Comparison of ENCODE assay signal across 10 cellular contexts in the genomic region with DNA sequence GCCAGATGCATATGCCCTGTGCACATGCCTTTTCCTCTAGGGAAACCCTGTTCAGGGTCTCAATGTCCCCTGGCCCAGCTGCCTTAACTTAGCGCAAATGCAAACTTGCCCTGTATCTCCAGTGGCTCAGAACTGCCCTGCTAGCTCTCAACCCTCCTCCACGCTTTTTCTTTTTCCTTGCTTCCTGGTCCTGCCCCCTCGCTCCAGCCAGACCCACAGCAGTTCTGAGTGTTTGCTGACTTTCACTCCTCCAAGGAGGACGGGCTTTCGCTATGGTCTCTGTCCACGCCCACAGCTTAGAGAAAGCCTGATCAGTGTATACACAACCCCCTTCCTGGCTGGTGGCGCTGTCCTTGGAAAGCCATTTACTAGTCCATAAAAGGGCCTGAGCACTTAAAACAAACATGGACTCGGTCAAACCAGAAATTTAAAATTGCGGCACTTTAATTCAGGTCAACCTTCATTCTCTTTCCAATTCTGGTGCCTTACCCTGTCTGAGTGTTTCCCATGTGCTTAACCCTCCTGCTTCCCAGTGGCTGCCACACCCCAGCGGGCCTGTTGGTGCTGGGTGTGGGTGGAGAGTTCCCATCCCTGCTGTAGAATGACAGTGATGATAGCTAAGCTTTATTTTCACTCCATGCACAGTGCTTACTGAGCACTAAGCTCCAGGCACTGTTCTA. TPM values are rescaled to one million over a fixed set of nuclear protein-coding genes. Genes with fewer than 3 reads are reported as not detected.
DNase-seq lines count a peak whose midpoint lies in the region; ATAC-seq and TF ChIP-seq lines count a peak whose summit lies in the region.
"Had no signal": no experiment of that assay in that cellular context is flagged by ENCODE, and none has a peak within 500 bp of the region (broad histone marks: within the 10 kb centered on the region; RNA-seq: fewer than 3 reads in every experiment).

No MANE protein-coding gene starts in this region.

- peak overlapping the region in 1 of 2 donors; percentile 44 for H3K4me3 ChIP-seq in ascending aorta
- peak overlapping the region in 2 of 8 donors; percentile 5 to 10 for H3K4me3 ChIP-seq in spleen

- H3K27ac Mint-ChIP-seq in activated naive CD4-positive, alpha-beta T cell treated with anti-CD3 and anti-CD28 coated beads for 36 hours = no peak overlapping the region
- H3K27ac Mint-ChIP-seq: activated naive CD4-positive, alpha-beta T cell treated with anti-CD3 and anti-CD28 coated beads, Interleukin-2, amount 10 ng/mL, durations not matched to agents 7 days and 5 days had no signal

- peak; percentile 41 for DNase-seq in HEK293T (ENCODE audit: extremely low spot score)
- peak in 1 of 2 donors; percentile 84 for DNase-seq in ascending aorta (ENCODE audit: low spot score in 2 of 2)
- DNase-seq in iPS-NIHi7 (ENCODE audit: extremely low spot score) = peak; percentile 51
- no peak for DNase-seq in spleen
- no peak for DNase-seq in NCI-H1436 treated with DMSO at 0.1 percent for 48 hours (lab: John Stamatoyannopoulos, UW)
- DNase-seq in activated naive CD4-positive, alpha-beta T cell treated with anti-CD3 and anti-CD28 coated beads for 36 hours = no peak
- DNase-seq: activated naive CD4-positive, alpha-beta T cell treated with anti-CD3 and anti-CD28 coated beads, Interleukin-2, amount 10 ng/mL, durations not matched to agents 7 days and 5 days; NCI-H1105 treated with DMSO at 0.1 percent for 48 hours had no signal

- 56 to 75% (median 66%) methylated on average over 10 of the region's 10 CpGs for WGBS in spleen, 5 donors

- H3K4me1 Mint-ChIP-seq in activated naive CD4-positive, alpha-beta T cell treated with anti-CD3 and anti-CD28 coated beads for 36 hours (ENCODE audit: low read depth) = no peaks in the 10 kb centered on the region

- TF ChIP-seq POLR2A in spleen (IDR thresholded peaks at IDR 0.05) = no peak

- TF ChIP-seq CTCF in ascending aorta (IDR thresholded peaks at IDR 0.05) (no peak), spleen (IDR thresholded peaks at IDR 0.05 in 8 of 11, conservative IDR thresholded peaks at IDR 0.05 in 3 of 11) (no peak)

- no peaks in the 10 kb centered on the region for H3K36me3 Mint-ChIP-seq in activated naive CD4-positive, alpha-beta T cell treated with anti-CD3 and anti-CD28 coated beads for 36 hours (ENCODE audit: low read depth)
- H3K36me3 Mint-ChIP-seq: activated naive CD4-positive, alpha-beta T cell treated with anti-CD3 and anti-CD28 coated beads, Interleukin-2, amount 10 ng/mL, durations not matched to agents 7 days and 5 days had no signal

- H3K9me3 Mint-ChIP-seq in activated naive CD4-positive, alpha-beta T cell treated with anti-CD3 and anti-CD28 coated beads for 36 hours = no peaks in the 10 kb centered on the region
- H3K9me3 Mint-ChIP-seq: activated naive CD4-positive, alpha-beta T cell treated with anti-CD3 and anti-CD28 coated beads, Interleukin-2, amount 10 ng/mL, durations not matched to agents 7 days and 5 days had no signal

- intact Hi-C loops in ascending aorta (cut with DNase I) (no loop called here), spleen (cut with DNase I; ENCODE audit: low total_unique reads) (loop anchor here (10.0 kb wide), 1 partner anchor 128 kb away; no protein-coding TSS in a partner anchor)
- intact Hi-C loops in activated naive CD4-positive, alpha-beta T cell treated with anti-CD3 and anti-CD28 coated beads for 36 hours (cut with micrococcal nuclease) = no loop called here

- ATAC-seq in GM21723 (IDR thresholded peaks at IDR 0.05; ENCODE audit: unreplicated experiment) (no peak), GM18517 (IDR thresholded peaks at IDR 0.05; ENCODE audit: unreplicated experiment) (no peak)

- H3K4me1 ChIP-seq in ascending aorta = peaks cover 0 to 12% of the 10 kb centered on the region in 2 donors
- peaks cover 0 to 17% (median 3%) of the 10 kb centered on the region in 6 donors for H3K4me1 ChIP-seq in spleen

- no peak overlapping the region for H3K4me3 Mint-ChIP-seq in activated naive CD4-positive, alpha-beta T cell treated with anti-CD3 and anti-CD28 coated beads for 36 hours
- H3K4me3 Mint-ChIP-seq: activated naive CD4-positive, alpha-beta T cell treated with anti-CD3 and anti-CD28 coated beads, Interleukin-2, amount 10 ng/mL, durations not matched to agents 7 days and 5 days had no signal

- peak overlapping the region; percentile 68 to 76 for H3K27ac ChIP-seq in ascending aorta
- peak overlapping the region in 7 of 8 donors; percentile 15 to 76 (median 61) for H3K27ac ChIP-seq in spleen

- no peaks in the 10 kb centered on the region for H3K27me3 ChIP-seq in ascending aorta
- H3K27me3 ChIP-seq in spleen (replicated peaks in 1 of 7) = no peaks in the 10 kb centered on the region

- H3K36me3 ChIP-seq in ascending aorta (no peaks in the 10 kb centered on the region), spleen (no peaks in the 10 kb centered on the region)

- H3K27me3 Mint-ChIP-seq in activated naive CD4-positive, alpha-beta T cell treated with anti-CD3 and anti-CD28 coated beads for 36 hours (ENCODE audit: low read depth) = no peaks in the 10 kb centered on the region

- POLR2A ChIA-PET in HEK293T (lab: Yijun Ruan, JAX) = interaction anchor here (1.0 to 2.6 kb wide), 3 partner anchors 8 to 16 kb away, joined by 3 to 12 read pairs (median 3); a partner anchor contains a TSS

- CTCF ChIA-PET in HEK293T (lab: Yijun Ruan, JAX) = interaction anchor here (0.5 to 1.5 kb wide), 6 partner anchors 17 to 130 kb away, joined by 3 to 13 read pairs (median 4); a partner anchor contains a TSS
- CTCF ChIA-PET in activated naive CD4-positive, alpha-beta T cell treated with anti-CD3 and anti-CD28 coated beads for 36 hours (lab: Charles Lee) = interaction anchor here (1.0 kb wide), 1 partner anchor 129 kb away, joined by 4 read pairs; no protein-coding TSS in a partner anchor

- H3K9me3 ChIP-seq in ascending aorta (no peaks in the 10 kb centered on the region), spleen (no peaks in the 10 kb centered on the region)

TF ChIP-seq in HEK293T, 16 proteins besides CTCF, POLR2A, EP300 and RAD21:
- no peak for TF ChIP-seq FOXM1 (IDR thresholded peaks at IDR 0.05; ENCODE audit: borderline replicate concordance)
- no peak for TF ChIP-seq ELF4 (IDR thresholded peaks at IDR 0.05)
- TF ChIP-seq TARDBP (IDR thresholded peaks at IDR 0.05) = no peak

RNA-seq across cellular contexts. Expression of a gene that starts 15.6 kb away (rescaled TPM):
- total RNA-seq in ascending aorta = 50.6 TPM
- total RNA-seq in spleen = 10 to 100 TPM; 12.0 to 41.1 (median 16.5) TPM
- 1 to 10 TPM; 5.4 to 6.3 (median 5.7) TPM for polyA plus RNA-seq in spleen
- total RNA-seq in activated naive CD4-positive, alpha-beta T cell treated with anti-CD3 and anti-CD28 coated beads for 36 hours = not detected

RNA-seq across cellular contexts. Expression of a gene that starts 35.4 kb away (rescaled TPM):
- total RNA-seq in ascending aorta = 105 TPM
- 10 to 100 TPM; 20.6 to 36.4 (median 24.1) TPM for total RNA-seq in spleen
- polyA plus RNA-seq in spleen = 1 to 10 TPM; 2.3 to 7.5 (median 2.7) TPM
- total RNA-seq in activated naive CD4-positive, alpha-beta T cell treated with anti-CD3 and anti-CD28 coated beads for 36 hours = 1 to 10 TPM; 6.7 to 8.3 TPM

Comparison
In these comparisons a context has a peak if more than half of its experiments do, and no peak if none do; other contexts are left out.
1. DNase-seq: peak in HEK293T (single experiment) and iPS-NIHi7 (single experiment); none in spleen (single experiment), NCI-H1436 treated with DMSO at 0.1 percent for 48 hours (single experiment) and activated naive CD4-positive, alpha-beta T cell treated with anti-CD3 and anti-CD28 coated beads for 36 hours (single experiment).
2. RNA of a gene that starts 15.6 kb away (total RNA-seq): 50.6 TPM in ascending aorta (single experiment) and 12.0 to 41.1 TPM in spleen; not detected in activated naive CD4-positive, alpha-beta T cell treated with anti-CD3 and anti-CD28 coated beads for 36 hours; every median in the first group is over 10 times any median in the second.